ENCODE assay signal across 26 cellular contexts in genomic region chr1:154799188-154799587, GRCh38.
"Had no signal": no experiment of that assay in that cellular context is flagged by ENCODE, and none has a peak within 500 bp of the region (broad histone marks: within the 10 kb centered on the region; RNA-seq: fewer than 3 reads in every experiment).

No MANE protein-coding gene starts in this region.

- H3K9me3 ChIP-seq: stomach, suprapubic skin, testis, thoracic aorta, thyroid gland, tibial artery, tibial nerve, transverse colon, upper lobe of left lung, upper lobe of right lung, uterus, vagina had no signal

- H3K27me3 ChIP-seq: testis, thyroid gland, transverse colon, upper lobe of left lung, upper lobe of right lung, uterus, vagina had no signal

- H3K27ac ChIP-seq: stomach, suprapubic skin, testis, thoracic aorta, thyroid gland, tibial artery, tibial nerve, transverse colon, upper lobe of left lung, upper lobe of right lung, uterus, vagina had no signal

- H3K4me1 ChIP-seq: stomach, testis, thyroid gland, tibial artery, tibial nerve, transverse colon, upper lobe of left lung, upper lobe of right lung, uterus, vagina had no signal

- DNase-seq: stimulated activated CD4-positive, alpha-beta T cell treated with anti-CD3 and anti-CD28 coated beads, Interleukin-2, amount 100 ng/mL, for 48 hours; stimulated activated CD4-positive, alpha-beta T cell treated with anti-CD3 and anti-CD28 coated beads, Interleukin-4, amount 100 ng/mL, for 1 hour; stimulated activated CD4-positive, alpha-beta T cell treated with anti-CD3 and anti-CD28 coated beads, Interleukin-4, amount 100 ng/mL, for 24 hours; stimulated activated CD4-positive, alpha-beta T cell treated with anti-CD3 and anti-CD28 coated beads, Interleukin-4, amount 100 ng/mL, for 4 hours; stimulated activated CD8-positive, alpha-beta memory T cell treated with anti-CD3 and anti-CD28 coated beads, Interleukin-4, amount 100 ng/mL, for 48 hours; stimulated activated naive B cell treated with anti-CD40 and anti-IgM and Interleukin-4, amounts not matched to agents 10 μg/mL and 1 μg/mL and 100 μg/mL, for 72 hours; stimulated activated naive CD4-positive, alpha-beta T cell; stimulated activated naive CD4-positive, alpha-beta T cell treated with Interleukin-2 at 50 U/mL for 16 hours; stimulated activated naive CD8-positive, alpha-beta T cell treated with anti-CD3 and anti-CD28 coated beads, Interleukin-15, amount 100 ng/mL, for 72 hours; stimulated activated naive CD8-positive, alpha-beta T cell treated with anti-CD3 and anti-CD28 coated beads, Interleukin-15, Interleukin-2, amounts not matched to agents 100 U/mL and 50 U/mL, for 24 hours; stomach; substantia nigra; testis; thyroid gland; tibial artery; transverse colon; trophoblast cell; upper lobe of left lung; upper lobe of right lung; uterus had no signal

- H3K4me3 ChIP-seq: stomach, suprapubic skin, testis, thoracic aorta, thyroid gland, tibial artery, tibial nerve, transverse colon, upper lobe of left lung, upper lobe of right lung, uterus, vagina had no signal

- ATAC-seq: stimulated activated effector memory CD8-positive, alpha-beta T cell treated with anti-CD3 and anti-CD28 coated beads, Interleukin-12 subunit alpha, Interleukin-12 subunit beta, amount 100 ng/mL, for 72 hours; stimulated activated memory B cell treated with anti-CD40 and anti-IgM and Interleukin-4, amounts not matched to agents 10 μg/mL and 1 μg/mL and 100 μg/mL, for 72 hours; stimulated activated naive B cell treated with anti-CD40 and anti-IgM and Interleukin-4, amounts not matched to agents 10 μg/mL and 1 μg/mL and 100 μg/mL, for 72 hours; stimulated activated naive CD8-positive, alpha-beta T cell treated with anti-CD3 and anti-CD28 coated beads, Interleukin-15, amount 100 ng/mL, for 72 hours; stimulated activated naive CD8-positive, alpha-beta T cell treated with anti-CD3 and anti-CD28 coated beads, Interleukin-15, Interleukin-2, amounts not matched to agents 100 U/mL and 50 U/mL, for 24 hours; upper lobe of right lung had no signal
